ENCODE assay signal across 1 cellular context in the genomic region with DNA sequence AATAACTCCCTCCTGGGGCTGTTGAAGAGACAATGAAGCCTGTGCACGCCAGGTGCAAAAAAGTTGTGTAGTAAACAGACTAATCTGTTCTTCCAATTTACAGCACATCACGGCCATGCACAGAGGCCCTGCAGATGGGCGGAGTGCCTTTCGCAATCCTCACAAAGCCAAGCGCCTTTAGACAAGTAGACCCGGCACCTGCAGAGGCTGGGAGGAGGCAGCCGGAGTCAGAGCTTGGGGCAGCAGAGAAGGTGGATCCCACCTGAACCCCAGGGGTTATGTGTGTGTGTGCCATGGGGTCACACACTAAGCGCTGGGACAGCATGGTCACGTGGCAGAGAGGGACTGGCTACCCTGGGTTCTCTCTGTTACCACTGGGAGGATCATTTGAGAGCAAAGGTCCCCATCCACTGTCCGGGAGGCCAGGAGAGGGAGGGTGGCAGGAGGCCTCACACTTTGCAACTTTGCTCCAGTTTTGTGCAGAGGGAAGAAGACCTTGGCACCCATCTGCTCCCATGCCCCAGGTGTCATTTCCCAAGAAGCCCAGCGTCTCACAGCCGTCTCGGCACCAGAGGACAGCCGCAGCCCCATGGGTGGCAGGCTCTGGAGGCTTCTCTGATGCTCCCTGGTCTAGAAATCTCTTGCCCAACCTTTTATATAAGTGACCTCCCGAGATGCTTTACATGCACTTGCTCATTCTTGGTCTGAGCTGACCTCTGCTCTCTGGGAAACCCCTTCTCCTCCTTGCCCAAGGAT.
TF ChIP-seq lines count a peak whose summit lies in the region.

No MANE protein-coding gene starts in this region.

TF ChIP-seq in HepG2, 621 proteins besides CTCF, POLR2A, EP300 and RAD21 (continued from another document and continues in another):
- TF ChIP-seq, protein P1, sequence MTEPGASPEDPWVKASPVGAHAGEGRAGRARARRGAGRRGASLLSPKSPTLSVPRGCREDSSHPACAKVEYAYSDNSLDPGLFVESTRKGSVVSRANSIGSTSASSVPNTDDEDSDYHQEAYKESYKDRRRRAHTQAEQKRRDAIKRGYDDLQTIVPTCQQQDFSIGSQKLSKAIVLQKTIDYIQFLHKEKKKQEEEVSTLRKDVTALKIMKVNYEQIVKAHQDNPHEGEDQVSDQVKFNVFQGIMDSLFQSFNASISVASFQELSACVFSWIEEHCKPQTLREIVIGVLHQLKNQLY (CRISPR knock-in tag; IDR thresholded peaks at IDR 0.05): no peak
- TF ChIP-seq GATAD2A (CRISPR knock-in tag; IDR thresholded peaks at IDR 0.05) (peak; percentile 50; the same call in 1 of the 2 replicates), SRSF1 (optimal IDR thresholded peaks at IDR 0.05; ENCODE audit: low read depth, low read length) (no peak), ZNF672 (CRISPR knock-in tag; IDR thresholded peaks at IDR 0.05) (no peak), KLF12 (CRISPR knock-in tag; IDR thresholded peaks at IDR 0.05; ENCODE audit: borderline replicate concordance) (peak; percentile 64; the same call in 1 of the 2 replicates), ZNF580 (CRISPR knock-in tag; IDR thresholded peaks at IDR 0.05; ENCODE audit: borderline replicate concordance, low read depth) (no peak), RFXAP (CRISPR knock-in tag; IDR thresholded peaks at IDR 0.05; ENCODE audit: borderline replicate concordance) (0 out of 2 replicates have a peak, but pooled peaks have one; percentile 34), PRDM15 (CRISPR knock-in tag; IDR thresholded peaks at IDR 0.05) (no peak), PAWR (CRISPR knock-in tag; IDR thresholded peaks at IDR 0.05; ENCODE audit: borderline replicate concordance) (no peak), ZNF20 (CRISPR knock-in tag; IDR thresholded peaks at IDR 0.05) (no peak), GATAD1 (CRISPR knock-in tag; IDR thresholded peaks at IDR 0.05) (no peak), ZNF607 (CRISPR knock-in tag; IDR thresholded peaks at IDR 0.05; ENCODE audit: borderline replicate concordance) (0 out of 2 replicates have a peak, but pooled peaks have one; percentile 31), MTF2 (CRISPR knock-in tag; IDR thresholded peaks at IDR 0.05; ENCODE audit: borderline replicate concordance) (no peak), DR1 (CRISPR knock-in tag; IDR thresholded peaks at IDR 0.05) (no peak), ZNF468 (CRISPR knock-in tag; IDR thresholded peaks at IDR 0.05) (no peak), ZNF75D (CRISPR knock-in tag; IDR thresholded peaks at IDR 0.05; ENCODE audit: borderline replicate concordance) (no peak), TRAFD1 (CRISPR knock-in tag; IDR thresholded peaks at IDR 0.05; ENCODE audit: borderline replicate concordance) (no peak), TMF1 (CRISPR knock-in tag; IDR thresholded peaks at IDR 0.05; ENCODE audit: low read depth) (no peak), RNF2 (conservative IDR thresholded peaks at IDR 0.05; ENCODE audit: low read depth) (no peak), PHF8 (CRISPR knock-in tag; IDR thresholded peaks at IDR 0.05) (no peak; the same call in 1 of the 2 replicates), LCORL (IDR thresholded peaks at IDR 0.05) (no peak), LCORL (CRISPR knock-in tag; IDR thresholded peaks at IDR 0.05) (no peak), TFDP1 (CRISPR knock-in tag; IDR thresholded peaks at IDR 0.05; ENCODE audit: borderline replicate concordance) (no peak), ZSCAN30 (CRISPR knock-in tag; IDR thresholded peaks at IDR 0.05) (no peak), TOPORS (CRISPR knock-in tag; IDR thresholded peaks at IDR 0.05) (no peak), ZBTB44 (CRISPR knock-in tag; IDR thresholded peaks at IDR 0.05) (no peak), ZNF670 (CRISPR knock-in tag; IDR thresholded peaks at IDR 0.05; ENCODE audit: borderline replicate concordance) (no peak), XRCC5 (optimal IDR thresholded peaks at IDR 0.05; ENCODE audit: low read length) (no peak), ZSCAN21 (CRISPR knock-in tag; IDR thresholded peaks at IDR 0.05; ENCODE audit: borderline replicate concordance) (0 out of 2 replicates have a peak, but pooled peaks have one; percentile 36), NPAS2 (CRISPR knock-in tag; IDR thresholded peaks at IDR 0.05; ENCODE audit: borderline replicate concordance) (no peak), ZNF329 (CRISPR knock-in tag; IDR thresholded peaks at IDR 0.05; ENCODE audit: low read depth) (0 out of 2 replicates have a peak, but pooled peaks have one; percentile 31), FOSL2 (CRISPR knock-in tag; IDR thresholded peaks at IDR 0.05) (no peak), NR1H2 (CRISPR knock-in tag; IDR thresholded peaks at IDR 0.05; ENCODE audit: borderline replicate concordance, low read depth) (no peak), SOX5 (CRISPR knock-in tag; IDR thresholded peaks at IDR 0.05; ENCODE audit: borderline replicate concordance) (peak; percentile 18; the same call in 1 of the 2 replicates), ARID5B (CRISPR knock-in tag; IDR thresholded peaks at IDR 0.05) (peak; percentile 28; the same call in 1 of the 2 replicates)
- TF ChIP-seq, protein P2, sequence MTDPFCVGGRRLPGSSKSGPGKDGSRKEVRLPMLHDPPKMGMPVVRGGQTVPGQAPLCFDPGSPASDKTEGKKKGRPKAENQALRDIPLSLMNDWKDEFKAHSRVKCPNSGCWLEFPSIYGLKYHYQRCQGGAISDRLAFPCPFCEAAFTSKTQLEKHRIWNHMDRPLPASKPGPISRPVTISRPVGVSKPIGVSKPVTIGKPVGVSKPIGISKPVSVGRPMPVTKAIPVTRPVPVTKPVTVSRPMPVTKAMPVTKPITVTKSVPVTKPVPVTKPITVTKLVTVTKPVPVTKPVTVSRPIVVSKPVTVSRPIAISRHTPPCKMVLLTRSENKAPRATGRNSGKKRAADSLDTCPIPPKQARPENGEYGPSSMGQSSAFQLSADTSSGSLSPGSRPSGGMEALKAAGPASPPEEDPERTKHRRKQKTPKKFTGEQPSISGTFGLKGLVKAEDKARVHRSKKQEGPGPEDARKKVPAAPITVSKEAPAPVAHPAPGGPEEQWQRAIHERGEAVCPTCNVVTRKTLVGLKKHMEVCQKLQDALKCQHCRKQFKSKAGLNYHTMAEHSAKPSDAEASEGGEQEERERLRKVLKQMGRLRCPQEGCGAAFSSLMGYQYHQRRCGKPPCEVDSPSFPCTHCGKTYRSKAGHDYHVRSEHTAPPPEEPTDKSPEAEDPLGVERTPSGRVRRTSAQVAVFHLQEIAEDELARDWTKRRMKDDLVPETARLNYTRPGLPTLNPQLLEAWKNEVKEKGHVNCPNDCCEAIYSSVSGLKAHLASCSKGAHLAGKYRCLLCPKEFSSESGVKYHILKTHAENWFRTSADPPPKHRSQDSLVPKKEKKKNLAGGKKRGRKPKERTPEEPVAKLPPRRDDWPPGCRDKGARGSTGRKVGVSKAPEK (CRISPR knock-in tag; IDR thresholded peaks at IDR 0.05; ENCODE audit: borderline replicate concordance): no peak
- TF ChIP-seq, protein P3, sequence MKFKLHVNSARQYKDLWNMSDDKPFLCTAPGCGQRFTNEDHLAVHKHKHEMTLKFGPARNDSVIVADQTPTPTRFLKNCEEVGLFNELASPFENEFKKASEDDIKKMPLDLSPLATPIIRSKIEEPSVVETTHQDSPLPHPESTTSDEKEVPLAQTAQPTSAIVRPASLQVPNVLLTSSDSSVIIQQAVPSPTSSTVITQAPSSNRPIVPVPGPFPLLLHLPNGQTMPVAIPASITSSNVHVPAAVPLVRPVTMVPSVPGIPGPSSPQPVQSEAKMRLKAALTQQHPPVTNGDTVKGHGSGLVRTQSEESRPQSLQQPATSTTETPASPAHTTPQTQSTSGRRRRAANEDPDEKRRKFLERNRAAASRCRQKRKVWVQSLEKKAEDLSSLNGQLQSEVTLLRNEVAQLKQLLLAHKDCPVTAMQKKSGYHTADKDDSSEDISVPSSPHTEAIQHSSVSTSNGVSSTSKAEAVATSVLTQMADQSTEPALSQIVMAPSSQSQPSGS (CRISPR knock-in tag; IDR thresholded peaks at IDR 0.05): no peak
- TF ChIP-seq, protein P4, sequence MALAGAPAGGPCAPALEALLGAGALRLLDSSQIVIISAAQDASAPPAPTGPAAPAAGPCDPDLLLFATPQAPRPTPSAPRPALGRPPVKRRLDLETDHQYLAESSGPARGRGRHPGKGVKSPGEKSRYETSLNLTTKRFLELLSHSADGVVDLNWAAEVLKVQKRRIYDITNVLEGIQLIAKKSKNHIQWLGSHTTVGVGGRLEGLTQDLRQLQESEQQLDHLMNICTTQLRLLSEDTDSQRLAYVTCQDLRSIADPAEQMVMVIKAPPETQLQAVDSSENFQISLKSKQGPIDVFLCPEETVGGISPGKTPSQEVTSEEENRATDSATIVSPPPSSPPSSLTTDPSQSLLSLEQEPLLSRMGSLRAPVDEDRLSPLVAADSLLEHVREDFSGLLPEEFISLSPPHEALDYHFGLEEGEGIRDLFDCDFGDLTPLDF (CRISPR knock-in tag; IDR thresholded peaks at IDR 0.05): no peak
